Comparison of ENCODE assay signal across 8 cellular contexts in genomic region chr20:35284267-35284991, GRCh38. TPM values are rescaled to one million over a fixed set of nuclear protein-coding genes. Genes with fewer than 3 reads are reported as not detected.
DNase-seq lines count a peak whose midpoint lies in the region; ATAC-seq, FAIRE-seq and TF ChIP-seq lines count a peak whose summit lies in the region.

Gene EIF6 (minus strand): TSS chr20:35284772. CDS start chr20:35284487, 285 bp downstream.

- no peaks in the 10 kb centered on the region for H3K9me3 ChIP-seq in H1 (ENCODE audit: insufficient read depth in 2 of 2, low read depth in 1 of 2, low read length in 1 of 2)

- peak within 1 kb of the TSS; percentile 78 to 86 (median 81) for H3K9ac ChIP-seq in H1 (replicated peaks in 1 of 4; ENCODE audit: extremely low read depth in 1 of 4, low read depth in 3 of 4, low read length in 3 of 4)

- H3K4me1 Mint-ChIP-seq in memory B cell, result peaks cover 22% of the 10 kb centered on the region

- peak within 1 kb of the TSS; percentile 13; the same call in 1 of the 2 replicates for H3K27ac ChIP-seq in H1 (ENCODE audit: low read depth, low read length)

- H4K20me1 ChIP-seq in H1 (replicated peaks in 1 of 2; ENCODE audit: control insufficient read depth in 1 of 2, insufficient read depth in 2 of 2, low read length in 2 of 2), result peaks cover 7 to 12% of the 10 kb centered on the region in 2 experiments

- peak within 1 kb of the TSS; percentile 39 for H4K91ac ChIP-seq in H1 (replicated peaks; ENCODE audit: insufficient read length, low read length)

- H3K4me3 Mint-ChIP-seq in memory B cell, result peak within 1 kb of the TSS; percentile 90

- FAIRE-seq in H1 (lab: Jason Lieb, UNC), result no peak

- H3K56ac ChIP-seq in H1 (replicated peaks; ENCODE audit: insufficient read length, low read depth, low read length), result peak within 1 kb of the TSS; percentile 63

- TF ChIP-seq RAD21 in H1 (IDR thresholded peaks at IDR 0.05 in 1 of 2, conservative IDR thresholded peaks at IDR 0.05 in 1 of 2; ENCODE audit: low read depth in 2 of 2, low read length in 2 of 2), result no peak

- CTCF ChIA-PET in activated CD8-positive, alpha-beta memory T cell treated with anti-CD3 and anti-CD28 coated beads for 36 hours (lab: Charles Lee), result interaction anchor here (0.9 to 2.0 kb wide), 9 partner anchors 8 to 163 kb away, joined by 3 to 7 read pairs (median 4); partner anchors contain the start of gene GDF5
- CTCF ChIA-PET in H1 (lab: Charles Lee; ENCODE audit: partially characterized antibody), result interaction anchor here (0.8 to 11.1 kb wide), 3 partner anchors 18 to 139 kb away, joined by 4 to 104 read pairs (median 4); no protein-coding TSS in a partner anchor

- no peaks in the 10 kb centered on the region for H3K9me3 Mint-ChIP-seq in memory B cell

- no peak within 1 kb of the TSS for H3K23ac ChIP-seq in H1 (ENCODE audit: insufficient read length)

- H2BK20ac ChIP-seq in H1 (ENCODE audit: low read length), result no peak within 1 kb of the TSS

- H2BK120ac ChIP-seq in H1 (replicated peaks; ENCODE audit: low read depth, low read length), result no peak within 1 kb of the TSS

- H2BK12ac ChIP-seq in H1 (ENCODE audit: low read depth, low read length), result 0 out of 2 replicates have a peak within 1 kb of the TSS, but pooled peaks have one; percentile 6

- peak within 1 kb of the TSS; percentile 75; the same call in 1 of the 2 replicates for H2AK5ac ChIP-seq in H1 (ENCODE audit: low read depth, low read length)

- H2AFZ ChIP-seq in H1 (ENCODE audit: low read length), result peak within 1 kb of the TSS; percentile 94

- H4K5ac ChIP-seq in H1 (ENCODE audit: insufficient read length, low read depth, low read length), result peak within 1 kb of the TSS; percentile 78

- no peaks in the 10 kb centered on the region for H3K27me3 ChIP-seq in H1 (replicated peaks in 1 of 4; ENCODE audit: control insufficient read depth in 3 of 4, extremely low read depth in 1 of 4, insufficient read depth in 3 of 4, low read length in 3 of 4)

- peak within 1 kb of the TSS; percentile 2; the same call in 1 of the 2 replicates for H2BK15ac ChIP-seq in H1 (ENCODE audit: low read length)

- peak within 1 kb of the TSS; percentile 75 to 95 (median 92) for H3K4me3 ChIP-seq in H1 (ENCODE audit: extremely low read depth in 1 of 4, insufficient read depth in 2 of 4, low read depth in 3 of 4, low read length in 4 of 4)

- peak within 1 kb of the TSS; percentile 95 for H3K4ac ChIP-seq in H1 (replicated peaks; ENCODE audit: insufficient read length, low read depth, low read length)

- peaks cover 3 to 8% (median 5%) of the 10 kb centered on the region in 4 experiments; a peak in 6 of 7 replicates for H3K4me1 ChIP-seq in H1 (replicated peaks in 1 of 4; ENCODE audit: control insufficient read depth in 3 of 4, insufficient read depth in 4 of 4, low read length in 3 of 4)

- H3K79me2 ChIP-seq in H1 (ENCODE audit: control insufficient read depth in 1 of 2, insufficient read depth in 2 of 2, low read length in 2 of 2), result peaks cover 9 to 29% of the 10 kb centered on the region in 2 experiments

- peak within 1 kb of the TSS; percentile 69 for H2BK5ac ChIP-seq in H1 (ENCODE audit: low read depth, low read length)

- ATAC-seq in memory B cell (ENCODE audit: low read depth), result peak; percentile 83

- peak within 1 kb of the TSS; percentile 92 to 94 for H3K4me2 ChIP-seq in H1 (ENCODE audit: insufficient read depth in 1 of 2, low read depth in 2 of 2, low read length in 2 of 2)

- H3K36me3 ChIP-seq in H1 (ENCODE audit: control insufficient read depth in 2 of 4, insufficient read depth in 4 of 4, low read length in 3 of 4), result peaks cover 16 to 23% (median 19%) of the 10 kb centered on the region in 4 experiments

- peaks cover 14% of the 10 kb centered on the region for H3K36me3 Mint-ChIP-seq in memory B cell

- TF ChIP-seq CTCF in H1 (IDR thresholded peaks at IDR 0.05; ENCODE audit: control extremely low read depth in 1 of 3, insufficient read depth in 1 of 3, low read depth in 1 of 3, low read length in 3 of 3), result no peak

- peak within 1 kb of the TSS; percentile 94 for H4K8ac ChIP-seq in H1 (ENCODE audit: extremely low read depth, insufficient read depth, low read length)

- H3K23me2 ChIP-seq in H1 (ENCODE audit: low read depth, low read length), result peaks cover 8% of the 10 kb centered on the region

- no peak for TF ChIP-seq EP300 in H1 (IDR thresholded peaks at IDR 0.05; ENCODE audit: borderline replicate concordance in 1 of 2, low read depth in 2 of 2, low read length in 2 of 2)

- no peak; a peak in 1 of 3 replicates for TF ChIP-seq POLR2A in H1 (IDR thresholded peaks at IDR 0.05; ENCODE audit: control extremely low read depth in 1 of 2, low read depth in 2 of 2, low read length in 2 of 2)

- peaks cover 12% of the 10 kb centered on the region; the same call in 1 of the 2 replicates for H3K79me1 ChIP-seq in H1 (ENCODE audit: low read depth, low read length)

- WGBS in H1 (ENCODE audit: extremely low coverage in 1 of 2, insufficient coverage in 1 of 2, insufficient read length in 1 of 2, insufficient replicate concordance in 2 of 2, low coverage in 1 of 2, low lambda C conversion rate in 2 of 2, missing lambda C conversion rate in 1 of 2), 2 experiments, result 2% methylated on average over 43 of the region's 61 CpGs; no CpG with 5 or more reads in 1 of the 2 experiments

- peak within 1 kb of the TSS; percentile 74 for H3K27ac Mint-ChIP-seq in memory B cell

- H3K27me3 Mint-ChIP-seq in memory B cell, result no peaks in the 10 kb centered on the region

- POLR2A ChIA-PET in activated CD8-positive, alpha-beta memory T cell treated with anti-CD3 and anti-CD28 coated beads for 36 hours (lab: Charles Lee), result interaction anchor here (0.6 to 1.2 kb wide), 7 partner anchors 10 to 735 kb away, joined by 3 to 7 read pairs (median 4); partner anchors contain the start of gene EDEM2
- POLR2A ChIA-PET in H1 (lab: Charles Lee; ENCODE audit: partially characterized antibody), result interaction anchor here (0.6 to 3.0 kb wide), 22 partner anchors 9 to 1172 kb away, joined by 3 to 16 read pairs (median 3); partner anchors contain the start of genes EDEM2, GDF5, GSS and MYH7B

- H3K14ac ChIP-seq in H1 (ENCODE audit: insufficient read length), result no peak within 1 kb of the TSS

- H3K18ac ChIP-seq in H1 (ENCODE audit: extremely low read depth, low read length), result peak within 1 kb of the TSS; percentile 64

- DNase-seq in Ammon's horn (ENCODE audit: low spot score) (peak; percentile 81), GM19238 (ENCODE audit: insufficient read length, low spot score) (peak; percentile 97), HK-2 (ENCODE audit: unreplicated experiment) (peak; percentile 97), NOMO-1 (lab: John Stamatoyannopoulos, UW; ENCODE audit: unreplicated experiment in 2 of 2) (peak; percentile 73 to 75), H1 (ENCODE audit: low read depth in 1 of 2, low spot score in 2 of 2) (peak; percentile 65 to 93), memory B cell (ENCODE audit: low spot score in 2 of 2) (peak; percentile 49 to 71)
- DNase-seq in stimulated activated CD8-positive, alpha-beta memory T cell treated with anti-CD3 and anti-CD28 coated beads, Interleukin-12 subunit alpha, Interleukin-12 subunit beta, amount 100 ng/mL, for 24 hours (ENCODE audit: extremely low read depth), result peak; percentile 55

TF ChIP-seq in H1, 55 proteins besides CTCF, POLR2A, EP300 and RAD21 (continues in another document):
- TF ChIP-seq, protein P1, sequence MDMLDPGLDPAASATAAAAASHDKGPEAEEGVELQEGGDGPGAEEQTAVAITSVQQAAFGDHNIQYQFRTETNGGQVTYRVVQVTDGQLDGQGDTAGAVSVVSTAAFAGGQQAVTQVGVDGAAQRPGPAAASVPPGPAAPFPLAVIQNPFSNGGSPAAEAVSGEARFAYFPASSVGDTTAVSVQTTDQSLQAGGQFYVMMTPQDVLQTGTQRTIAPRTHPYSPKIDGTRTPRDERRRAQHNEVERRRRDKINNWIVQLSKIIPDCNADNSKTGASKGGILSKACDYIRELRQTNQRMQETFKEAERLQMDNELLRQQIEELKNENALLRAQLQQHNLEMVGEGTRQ (IDR thresholded peaks at IDR 0.05; ENCODE audit: low read length), result 0 out of 2 replicates have a peak, but pooled peaks have one; percentile 2
- TF ChIP-seq E2F6 (IDR thresholded peaks at IDR 0.05), result peak; percentile 39; the same call in 1 of the 2 replicates
- no peak for TF ChIP-seq TCF12 (IDR thresholded peaks at IDR 0.05; ENCODE audit: low read depth, low read length)
- TF ChIP-seq CREB1 (IDR thresholded peaks at IDR 0.05), result no peak
- no peak for TF ChIP-seq POU5F1 (IDR thresholded peaks at IDR 0.05; ENCODE audit: low read depth, low read length)
- TF ChIP-seq NANOG (IDR thresholded peaks at IDR 0.05; ENCODE audit: insufficient read depth, low read depth, low read length, poor library complexity, severe bottlenecking), result no peak
- no peak for TF ChIP-seq MAFK (IDR thresholded peaks at IDR 0.05; ENCODE audit: low read depth, low read length)
- peak; percentile 76 for TF ChIP-seq ASH2L (IDR thresholded peaks at IDR 0.05; ENCODE audit: low read length)
- peak; percentile 35; the same call in 1 of the 2 replicates for TF ChIP-seq SP4 (IDR thresholded peaks at IDR 0.05; ENCODE audit: low read length)
- peak in 1 of 2 experiments; percentile 59; a peak in 1 of 4 replicates for TF ChIP-seq HDAC2 (IDR thresholded peaks at IDR 0.05; ENCODE audit: borderline replicate concordance in 1 of 2, low read depth in 2 of 2, low read length in 2 of 2)
- TF ChIP-seq SUZ12 (IDR thresholded peaks at IDR 0.05; ENCODE audit: low read length), result no peak
- TF ChIP-seq SIRT6 (IDR thresholded peaks at IDR 0.05; ENCODE audit: low read length), result no peak
- peak; percentile 93 for TF ChIP-seq SP2 (IDR thresholded peaks at IDR 0.05; ENCODE audit: low read length)
- TF ChIP-seq GTF2F1 (IDR thresholded peaks at IDR 0.05; ENCODE audit: borderline replicate concordance, low read depth, low read length), result peak; percentile 59; the same call in 1 of the 2 replicates

RNA-seq across cellular contexts. Expression of gene EIF6, which starts in this region (rescaled TPM):
- total RNA-seq in activated CD8-positive, alpha-beta memory T cell treated with anti-CD3 and anti-CD28 coated beads for 36 hours, result 100 to 1,000 TPM; 190 to 192 TPM
- 183 and 184 TPM in 2 replicates for total RNA-seq in H1 (2021; fragmentation: NEBNext Ultra II Directional; extraction: Animal tissue kit (Norgen Biotek cat#: 25700))
- 319 and 374 TPM in 2 replicates for polyA plus RNA-seq in H1 (2011; rRNA removed)
- 267 TPM for polyA plus RNA-seq in H1 (2011; cell fraction: cytosol; rRNA removed)
- polyA plus RNA-seq in H1 (2011; cell fraction: nucleus; rRNA removed), result 359 TPM
- polyA plus RNA-seq in H1 (2012, experiment 1 of 2), result 166 to 215 TPM (median 195 TPM) in 4 replicates
- 307 TPM for polyA plus RNA-seq in H1 (2012, experiment 2 of 2)
- 104 TPM for polyA plus RNA-seq in H1 (2013, experiment 1 of 2)
- 109 TPM for polyA plus RNA-seq in H1 (2013, experiment 2 of 2)
- 168 and 184 TPM in 2 replicates for polyA minus RNA-seq in H1 (2011; rRNA and poly(A)+ RNA removed)
- 74.5 TPM for polyA minus RNA-seq in H1 (2011; cell fraction: cytosol; rRNA and poly(A)+ RNA removed)
- 56.0 TPM for polyA minus RNA-seq in H1 (2011; cell fraction: nucleus; rRNA and poly(A)+ RNA removed)

Comparison
In these comparisons a context has a peak if more than half of its experiments do, and no peak if none do; other contexts are left out.
1. Peak in every context shown above with its lines: DNase-seq, ATAC-seq, H3K4me3 ChIP-seq and H3K27ac ChIP-seq.